32 cellular contexts compared by ENCODE assay signal in the genomic region with DNA sequence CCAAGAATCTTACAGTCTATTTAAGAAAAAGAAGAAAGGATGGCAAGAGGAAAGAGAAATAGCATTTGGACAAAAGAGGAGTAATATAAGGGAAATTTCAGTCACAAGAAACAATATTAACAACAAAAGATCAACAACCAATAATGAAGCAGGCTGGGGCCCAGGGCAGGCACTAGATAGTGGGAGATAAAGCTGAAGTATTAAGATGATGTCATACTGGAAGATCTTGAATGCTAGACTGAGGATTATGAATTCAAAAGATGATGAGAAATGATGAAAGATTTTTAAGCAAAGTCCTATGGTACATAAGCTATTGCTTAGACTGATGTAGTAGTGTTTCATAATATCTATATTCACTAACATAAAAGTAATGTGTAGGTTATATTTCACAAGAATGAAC.
"Had no signal": no experiment of that assay in that cellular context is flagged by ENCODE, and none has a peak within 500 bp of the region (broad histone marks: within the 10 kb centered on the region; RNA-seq: fewer than 3 reads in every experiment).

No MANE protein-coding gene starts in this region.

- H3K4me1 Mint-ChIP-seq: neural crest cell had no signal

- DNase-seq: activated B cell treated with CpG ODN at 0.5 μM for 24 hours; activated CD4-positive, alpha-beta T cell treated with anti-CD3 and anti-CD28 coated beads, Interleukin-2, amount 50 U/mL, for 4 hours; activated effector memory CD4-positive, alpha-beta T cell treated with anti-CD3 and anti-CD28 coated beads, Interleukin-2, amount 50 U/mL, for 16 hours; activated naive CD4-positive, alpha-beta T cell treated with anti-CD3 and anti-CD28 coated beads for 36 hours; activated naive CD8-positive, alpha-beta T cell treated with anti-CD3 and anti-CD28 coated beads for 36 hours; activated T-cell treated with anti-CD3 and anti-CD28 coated beads for 4 hours; adrenal gland; brain microvascular endothelial cell; cortex of kidney; effector memory CD8-positive, alpha-beta T cell; head of caudate nucleus; hypothalamus; left lung; lower lobe of right lung; mesenchymal stem cell; naive thymus-derived CD8-positive, alpha-beta T cell; nucleus accumbens; pancreas; retina; stimulated activated CD4-positive, alpha-beta T cell treated with anti-CD3 and anti-CD28 coated beads, Interleukin-15, amount 100 ng/mL, for 24 hours; stimulated activated CD4-positive, alpha-beta T cell treated with anti-CD3 and anti-CD28 coated beads, Interleukin-2, amount 100 ng/mL, for 24 hours; stimulated activated naive B cell treated with anti-CD40 and anti-IgM and Interleukin-4, amounts not matched to agents 10 μg/mL and 1 μg/mL and 100 μg/mL, for 72 hours; stomach; T-helper 2 cell; tibial artery; upper lobe of right lung had no signal

- H3K27ac Mint-ChIP-seq: activated B cell treated with CpG ODN at 0.5 μM for 24 hours; activated naive CD4-positive, alpha-beta T cell treated with anti-CD3 and anti-CD28 coated beads for 36 hours; activated naive CD8-positive, alpha-beta T cell treated with anti-CD3 and anti-CD28 coated beads for 36 hours; activated T-helper 1 cell treated with anti-CD3 and anti-CD28 coated beads, Interleukin-12 subunit alpha, Interleukin-12 subunit beta, Interleukin-2, Interleukin-4 antibody, amounts not matched to agents 30 ng/mL and 10 ng/mL and 1 ng/mL, durations not matched to agents 14 hours and 24 hours and 36 hours; stimulated activated naive B cell treated with anti-CD40 and anti-IgM and Interleukin-4, amounts not matched to agents 10 μg/mL and 1 μg/mL and 100 μg/mL, for 72 hours had no signal

- H3K9me3 Mint-ChIP-seq: activated B cell treated with CpG ODN at 0.5 μM for 24 hours; activated naive CD8-positive, alpha-beta T cell treated with anti-CD3 and anti-CD28 coated beads for 36 hours; activated T-helper 1 cell treated with anti-CD3 and anti-CD28 coated beads, Interleukin-12 subunit alpha, Interleukin-12 subunit beta, Interleukin-2, Interleukin-4 antibody, amounts not matched to agents 30 ng/mL and 10 ng/mL and 1 ng/mL, durations not matched to agents 14 hours and 24 hours and 36 hours; effector memory CD8-positive, alpha-beta T cell; naive thymus-derived CD8-positive, alpha-beta T cell; neural crest cell had no signal

- H3K27me3 ChIP-seq: adrenal gland, ascending aorta, brain microvascular endothelial cell, gastroesophageal sphincter, left lung, pancreas, stomach, suprapubic skin, tibial artery, upper lobe of right lung had no signal

- H3K27me3 Mint-ChIP-seq: activated B cell treated with CpG ODN at 0.5 μM for 24 hours; activated naive CD8-positive, alpha-beta T cell treated with anti-CD3 and anti-CD28 coated beads for 36 hours; effector memory CD8-positive, alpha-beta T cell; naive thymus-derived CD8-positive, alpha-beta T cell; stimulated activated naive B cell treated with anti-CD40 and anti-IgM and Interleukin-4, amounts not matched to agents 10 μg/mL and 1 μg/mL and 100 μg/mL, for 72 hours had no signal

- H3K27ac ChIP-seq: adrenal gland, ascending aorta, brain microvascular endothelial cell, gastroesophageal sphincter, left lung, lower lobe of right lung, pancreas, prostate gland, stomach, suprapubic skin, tibial artery, upper lobe of right lung had no signal

- H3K9me3 ChIP-seq: adrenal gland, ascending aorta, gastroesophageal sphincter, lower lobe of right lung, pancreas, prostate gland, suprapubic skin, tibial artery, upper lobe of right lung had no signal

- H3K4me3 ChIP-seq: adrenal gland, ascending aorta, gastroesophageal sphincter, left lung, lower lobe of right lung, pancreas, prostate gland, stomach, suprapubic skin, tibial artery, upper lobe of right lung had no signal

- H3K36me3 ChIP-seq: lower lobe of right lung, pancreas, prostate gland, upper lobe of right lung had no signal

- ATAC-seq: effector memory CD8-positive, alpha-beta T cell; gastroesophageal sphincter; left lung; lower lobe of right lung; naive thymus-derived CD8-positive, alpha-beta T cell; pancreas; stimulated activated naive B cell treated with anti-CD40 and anti-IgM and Interleukin-4, amounts not matched to agents 10 μg/mL and 1 μg/mL and 100 μg/mL, for 72 hours; upper lobe of right lung had no signal

- H3K4me1 ChIP-seq: adrenal gland, ascending aorta, gastroesophageal sphincter, left lung, lower lobe of right lung, pancreas, prostate gland, suprapubic skin, tibial artery, upper lobe of right lung had no signal

- H3K4me3 Mint-ChIP-seq: activated B cell treated with CpG ODN at 0.5 μM for 24 hours; activated naive CD4-positive, alpha-beta T cell treated with anti-CD3 and anti-CD28 coated beads for 36 hours; activated naive CD8-positive, alpha-beta T cell treated with anti-CD3 and anti-CD28 coated beads for 36 hours; activated T-helper 1 cell treated with anti-CD3 and anti-CD28 coated beads, Interleukin-12 subunit alpha, Interleukin-12 subunit beta, Interleukin-2, Interleukin-4 antibody, amounts not matched to agents 30 ng/mL and 10 ng/mL and 1 ng/mL, durations not matched to agents 14 hours and 24 hours and 36 hours; effector memory CD8-positive, alpha-beta T cell; naive thymus-derived CD8-positive, alpha-beta T cell; neural crest cell; stimulated activated naive B cell treated with anti-CD40 and anti-IgM and Interleukin-4, amounts not matched to agents 10 μg/mL and 1 μg/mL and 100 μg/mL, for 72 hours had no signal
